ENCODE assay signal across 9 cellular contexts in the genomic region with DNA sequence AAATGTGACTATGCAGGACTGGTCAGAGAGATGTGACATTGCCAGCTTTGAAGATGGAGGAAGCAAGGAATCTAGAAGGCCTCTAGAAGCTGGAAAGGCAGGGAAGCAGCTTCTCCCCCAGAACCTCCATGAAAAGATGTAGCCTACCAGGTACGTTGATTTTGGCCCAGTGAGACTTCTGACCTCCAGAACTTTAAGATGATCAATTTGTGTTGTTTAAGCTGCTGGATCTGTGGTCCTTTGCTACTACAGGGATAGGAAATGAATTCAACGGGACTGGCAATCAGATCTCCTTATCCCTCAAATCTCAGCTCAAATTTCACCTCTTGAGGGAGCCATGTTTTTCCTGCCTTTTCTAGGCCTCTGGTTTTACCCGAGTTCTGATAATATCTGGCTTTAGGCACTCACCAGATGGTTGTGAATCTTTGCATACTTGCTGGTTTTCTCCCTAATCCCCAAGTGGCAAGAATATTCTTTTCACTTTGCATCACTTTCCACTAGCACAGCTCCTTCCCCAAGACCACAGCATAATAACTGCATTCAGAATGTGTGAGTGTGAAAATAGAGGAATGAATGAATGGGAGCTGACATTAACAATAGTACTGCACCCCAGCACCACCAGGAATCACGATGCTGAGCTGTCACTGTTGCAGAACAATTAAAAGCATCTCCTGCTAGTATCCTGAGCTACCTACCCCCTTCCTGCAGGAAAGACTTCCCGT. TPM values are rescaled to one million over a fixed set of nuclear protein-coding genes. Genes with fewer than 3 reads are reported as not detected.
DNase-seq lines count a peak whose midpoint lies in the region; ATAC-seq and TF ChIP-seq lines count a peak whose summit lies in the region.
"Had no signal": no experiment of that assay in that cellular context is flagged by ENCODE, and none has a peak within 500 bp of the region (broad histone marks: within the 10 kb centered on the region; RNA-seq: fewer than 3 reads in every experiment).

No MANE protein-coding gene starts in this region.

- TF ChIP-seq CTCF in GM06990 (IDR thresholded peaks at IDR 0.05; ENCODE audit: insufficient read depth, low read length, poor library complexity, severe bottlenecking): no peak

- H3K4me1 ChIP-seq in SJCRH30: peaks cover 42% of the 10 kb centered on the region
- peaks cover 0 to 3% of the 10 kb centered on the region in 2 donors for H3K4me1 ChIP-seq in esophagus (ENCODE audit: control insufficient read depth in 2 of 2, insufficient read depth in 2 of 2, low read length in 1 of 2)
- H3K4me1 ChIP-seq in skeletal muscle tissue (ENCODE audit: control insufficient read depth in 3 of 3, insufficient read depth in 3 of 3, low read length in 3 of 3): peaks cover 6 to 11% (median 6%) of the 10 kb centered on the region in 3 donors
- no peaks in the 10 kb centered on the region for H3K4me1 ChIP-seq in aorta (ENCODE audit: control insufficient read depth in 1 of 2, insufficient read depth in 2 of 2, low read length in 2 of 2)

- no peaks in the 10 kb centered on the region for H3K27me3 ChIP-seq in GM06990 (replicated peaks; ENCODE audit: control insufficient read depth, insufficient read depth, low read length)
- no peaks in the 10 kb centered on the region for H3K27me3 ChIP-seq in SJCRH30
- no peaks in the 10 kb centered on the region for H3K27me3 ChIP-seq in esophagus (ENCODE audit: control insufficient read depth in 1 of 2, insufficient read depth in 2 of 2, low read length in 2 of 2)
- H3K27me3 ChIP-seq in skeletal muscle tissue (ENCODE audit: control insufficient read depth in 3 of 3, insufficient read depth in 3 of 3, low read length in 3 of 3): no peaks in the 10 kb centered on the region
- H3K27me3 ChIP-seq in aorta (ENCODE audit: control insufficient read depth in 1 of 2, insufficient read depth in 2 of 2, low read length in 1 of 2): no peaks in the 10 kb centered on the region

- ATAC-seq in aorta (ENCODE audit: low FRiP score) (no peak), HG03460 (IDR thresholded peaks at IDR 0.05; ENCODE audit: unreplicated experiment) (no peak)

- 57 to 58% methylated on average over 5 of the region's 5 CpGs for WGBS in esophagus, 2 donors
- 54 to 60% methylated on average over 5 of the region's 5 CpGs for WGBS in aorta, 2 donors

- DNase-seq in GM06990 (ENCODE audit: extremely low read depth, insufficient read length) (no peak), SJCRH30 (peak; percentile 40 to 58), aorta (no peak)
- DNase-seq in central memory CD4-positive, alpha-beta T cell: no peak
- DNase-seq in stimulated activated CD4-positive, alpha-beta T cell treated with anti-CD3 and anti-CD28 coated beads, Interleukin-1b, Interleukin-23, amount 100 ng/mL, for 48 hours: no peak

- H3K9ac ChIP-seq in skeletal muscle tissue (ENCODE audit: low read depth in 1 of 3, low read length in 3 of 3): peak overlapping the region in 1 of 3 donors; percentile 25

- intact Hi-C loops in aorta (cut with DNase I): loop anchor here (5.0 kb wide), 2 partner anchors 538 to 698 kb away; no protein-coding TSS in a partner anchor

- H3K9me3 ChIP-seq in SJCRH30 (replicated peaks): no peaks in the 10 kb centered on the region
- no peaks in the 10 kb centered on the region for H3K9me3 ChIP-seq in esophagus (ENCODE audit: control insufficient read depth in 2 of 2, insufficient read depth in 1 of 2, low read depth in 1 of 2, low read length in 1 of 2)
- H3K9me3 ChIP-seq in skeletal muscle tissue (ENCODE audit: control insufficient read depth in 3 of 3, low read length in 3 of 3): no peaks in the 10 kb centered on the region
- no peaks in the 10 kb centered on the region for H3K9me3 ChIP-seq in aorta (ENCODE audit: control insufficient read depth, low read length)

- H3K36me3 ChIP-seq in GM06990 (ENCODE audit: control insufficient read depth, insufficient read depth, low read length) (no peaks in the 10 kb centered on the region), SJCRH30 (no peaks in the 10 kb centered on the region), esophagus (ENCODE audit: control insufficient read depth in 2 of 2, insufficient read depth in 2 of 2, low read length in 1 of 2) (no peaks in the 10 kb centered on the region), skeletal muscle tissue (ENCODE audit: control insufficient read depth in 3 of 3, insufficient read depth in 3 of 3, low read length in 3 of 3) (no peaks in the 10 kb centered on the region), aorta (ENCODE audit: control insufficient read depth in 1 of 2, insufficient read depth in 2 of 2, low read length in 1 of 2) (no peaks in the 10 kb centered on the region)

- H3K27ac ChIP-seq in SJCRH30 (peak overlapping the region; percentile 78), esophagus (ENCODE audit: low read depth in 2 of 2, low read length in 1 of 2) (peak overlapping the region; percentile 77 to 85), skeletal muscle tissue (ENCODE audit: low read depth, low read length) (peak overlapping the region; percentile 59), aorta (ENCODE audit: low read depth in 1 of 2, low read length in 2 of 2) (peak overlapping the region in 1 of 2 donors; percentile 78)

- 0 out of 2 replicates have a peak overlapping the region, but pooled peaks have one; percentile 3 for H3K4me3 ChIP-seq in GM06990 (replicated peaks; ENCODE audit: low read depth, low read length)
- no peak overlapping the region for H3K4me3 ChIP-seq in SJCRH30
- no peak overlapping the region for H3K4me3 ChIP-seq in esophagus (ENCODE audit: low read depth in 1 of 2, low read length in 2 of 2)
- peak overlapping the region in 2 of 3 donors; percentile 24 to 54 for H3K4me3 ChIP-seq in skeletal muscle tissue (ENCODE audit: low read length in 3 of 3)
- H3K4me3 ChIP-seq in aorta (ENCODE audit: low read length in 2 of 2): no peak overlapping the region

RNA-seq across cellular contexts. Expression of gene TMSB4X, which starts 25.5 kb away (rescaled TPM):
- 1,274 and 1,377 TPM in 2 replicates for total RNA-seq in SJCRH30 (2014; rRNA removed; shearing (Covaris generic))
- 1,000 to 10,000 TPM; 1,322 to 1,747 TPM for polyA plus RNA-seq in esophagus
- 1,543 TPM for total RNA-seq in skeletal muscle tissue
- 1,000 to 10,000 TPM; 2,762 to 3,390 TPM for total RNA-seq in aorta
- polyA plus RNA-seq in aorta: over 10,000 TPM in 1 of 2 donors, 1,000 to 10,000 TPM in 1; 8,938 to 17,543 TPM

RNA-seq across cellular contexts. Expression of gene TLR8, which starts 42.9 kb away (rescaled TPM):
- not detected in 2 replicates for total RNA-seq in SJCRH30 (2014; rRNA removed; shearing (Covaris generic))
- polyA plus RNA-seq in esophagus (under 1 TPM; 0.02 to 0.08 TPM), aorta (1 to 10 TPM in 1 of 2 donors, under 1 TPM in 1; 0.51 to 1.6 TPM)
- total RNA-seq in skeletal muscle tissue (1.0 TPM), aorta (1 to 10 TPM; 3.3 to 7.0 TPM)
- total RNA-seq: renal cortical epithelial cell had no signal

Comparison
In these comparisons a context has a peak if more than half of its experiments do, and no peak if none do; other contexts are left out.
1. DNase-seq: peak in SJCRH30 (2 of 2); none in GM06990 (single experiment), central memory CD4-positive, alpha-beta T cell (single experiment), aorta (0 of 2) and stimulated activated CD4-positive, alpha-beta T cell treated with anti-CD3 and anti-CD28 coated beads, Interleukin-1b, Interleukin-23, amount 100 ng/mL, for 48 hours (single experiment).
2. H3K4me3 ChIP-seq: peak in GM06990 (single experiment) and skeletal muscle tissue (2 of 3); none in SJCRH30 (single experiment), esophagus (0 of 2) and aorta (0 of 2).